In the genomic region with DNA sequence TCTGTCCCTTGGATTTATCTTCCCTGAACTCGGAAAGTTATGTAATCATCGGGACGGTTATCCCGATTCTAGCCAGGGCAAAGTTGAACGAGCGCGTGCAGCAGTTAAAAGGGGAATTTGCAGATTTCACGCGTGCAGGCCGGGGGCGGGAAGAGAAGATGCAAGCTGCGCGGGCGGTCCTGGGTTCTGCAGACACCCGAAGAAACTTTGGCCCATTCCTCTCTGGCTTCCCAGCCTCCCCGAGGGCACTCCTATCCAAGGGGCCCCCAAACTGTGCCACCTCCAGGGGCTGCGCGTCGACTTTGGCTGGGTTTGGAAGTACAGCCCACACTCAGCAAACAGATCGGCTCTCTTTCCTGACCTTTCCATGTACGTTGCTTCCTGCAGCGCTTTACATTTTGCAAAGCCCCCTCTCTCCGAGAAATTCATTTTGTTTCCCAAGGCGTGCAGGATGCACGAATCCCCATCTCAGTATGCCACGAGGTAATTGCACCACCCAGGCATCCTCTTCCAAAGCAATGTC, we compare ENCODE assay signal across 8 cellular contexts. TPM values are rescaled to one million over a fixed set of nuclear protein-coding genes. Genes with fewer than 3 reads are reported as not detected.
A peak's percentile ranks its signal among the peaks of the same experiment; 100 is the strongest.
DNase-seq lines count a peak whose midpoint lies in the region; ATAC-seq and TF ChIP-seq lines count a peak whose summit lies in the region.

No MANE protein-coding gene starts in this region.

- H3K4me3 ChIP-seq in KMS-11 (IDR thresholded peaks at IDR 0.05; ENCODE audit: insufficient read depth, low read depth, low read length), result no peak overlapping the region
- peak overlapping the region; percentile 69 for H3K4me3 ChIP-seq in astrocyte of the cerebellum (ENCODE audit: low read depth, low read length)
- H3K4me3 ChIP-seq in skeletal muscle satellite cell (ENCODE audit: low read length), result peak overlapping the region; percentile 75

- in situ Hi-C loops in astrocyte of the cerebellum (cut with HindIII; ENCODE audit: low sequenced_read_pairs), result no loop called here

- no peaks in the 10 kb centered on the region for H3K9me3 ChIP-seq in skeletal muscle satellite cell (replicated peaks; ENCODE audit: low read length)

- H3K36me3 ChIP-seq in KMS-11 (ENCODE audit: insufficient read depth), result no peaks in the 10 kb centered on the region
- H3K36me3 ChIP-seq in skeletal muscle satellite cell (ENCODE audit: insufficient read depth, low read length), result no peaks in the 10 kb centered on the region

- H3K27ac ChIP-seq in C4-2B (peak overlapping the region; percentile 97; the same call in 1 of the 2 replicates), KMS-11 (no peak overlapping the region)

- H2AFZ ChIP-seq in KMS-11 (ENCODE audit: low read depth), result peak overlapping the region; percentile 94

- H3K4me2 ChIP-seq in KMS-11 (peak overlapping the region; percentile 59; the same call in 1 of the 2 replicates), skeletal muscle satellite cell (ENCODE audit: low read length) (peak overlapping the region; percentile 95)

- ATAC-seq in HG03045 (IDR thresholded peaks at IDR 0.05; ENCODE audit: unreplicated experiment), result no peak

- peaks cover 29% of the 10 kb centered on the region for H4K20me1 ChIP-seq in KMS-11 (ENCODE audit: insufficient read depth)

- peaks cover 27% of the 10 kb centered on the region for H3K4me1 ChIP-seq in KMS-11 (ENCODE audit: low read depth, poor library complexity, severe bottlenecking)
- peaks cover 47% of the 10 kb centered on the region for H3K4me1 ChIP-seq in skeletal muscle satellite cell (ENCODE audit: control insufficient read depth, insufficient read depth, low read length)

- TF ChIP-seq CTCF in C4-2B (conservative IDR thresholded peaks at IDR 0.05), result no peak
- no peak for TF ChIP-seq CTCF in KMS-11 (conservative IDR thresholded peaks at IDR 0.05; ENCODE audit: low read depth, low read length)
- no peak for TF ChIP-seq CTCF in astrocyte of the cerebellum (IDR thresholded peaks at IDR 0.05; ENCODE audit: low read depth, low read length, missing control alignments)

- H3K79me2 ChIP-seq in KMS-11 (ENCODE audit: insufficient read depth, low read depth), result peaks cover 41% of the 10 kb centered on the region

- no peak for DNase-seq in astrocyte of the cerebellum (ENCODE audit: low read depth)
- peak; percentile 34 for DNase-seq in iris pigment epithelial cell (ENCODE audit: low read depth)
- no peak for DNase-seq in GF-D8 (lab: John Stamatoyannopoulos, UW)
- no peak for DNase-seq in NCI-H2029 (lab: John Stamatoyannopoulos, UW)

- H3K27me3 ChIP-seq in KMS-11 (ENCODE audit: insufficient read depth, low read depth) (no peaks in the 10 kb centered on the region), skeletal muscle satellite cell (ENCODE audit: control insufficient read depth, insufficient read depth, low read length) (no peaks in the 10 kb centered on the region)

- H3K9ac ChIP-seq in KMS-11, result no peak overlapping the region
- H3K9ac ChIP-seq in skeletal muscle satellite cell (ENCODE audit: low read depth, low read length), result peak overlapping the region; percentile 59

RNA-seq across cellular contexts. Expression of a gene that starts 0.9 kb away (rescaled TPM):
- 90.0 and 96.8 TPM in 2 replicates for total RNA-seq in skeletal muscle satellite cell (2012; rRNA removed)

RNA-seq across cellular contexts. Expression of a gene that starts 54.7 kb away (rescaled TPM):
- 0.51 and 1.1 TPM in 2 replicates for total RNA-seq in skeletal muscle satellite cell (2012; rRNA removed)
